Comparison of ENCODE assay signal across 9 cellular contexts in genomic region chr10:22475857-22476600, GRCh38.
A peak's percentile ranks its signal among the peaks of the same experiment; 100 is the strongest.
DNase-seq lines count a peak whose midpoint lies in the region; ATAC-seq, FAIRE-seq and TF ChIP-seq lines count a peak whose summit lies in the region.
"Had no signal": no experiment of that assay in that cellular context is flagged by ENCODE, and none has a peak within 500 bp of the region (broad histone marks: within the 10 kb centered on the region; RNA-seq: fewer than 3 reads in every experiment).

No MANE protein-coding gene starts in this region.

- FAIRE-seq in K562 (lab: Jason Lieb, UNC): no peak
- FAIRE-seq: colon had no signal

- no peaks in the 10 kb centered on the region for H3K9me1 ChIP-seq in K562 (ENCODE audit: control insufficient read depth, insufficient read depth, low read length)

- H3K4me1 Mint-ChIP-seq in stimulated activated effector memory CD8-positive, alpha-beta T cell treated with anti-CD3 and anti-CD28 coated beads, Interleukin-12 subunit alpha, Interleukin-12 subunit beta, amount 100 ng/mL, for 72 hours: peaks cover 14% of the 10 kb centered on the region

- TF ChIP-seq CTCF in K562 (IDR thresholded peaks at IDR 0.05 in 2 of 3, conservative IDR thresholded peaks at IDR 0.05 in 1 of 3; ENCODE audit: insufficient read depth in 2 of 3, low read depth in 1 of 3, low read length in 3 of 3): no peak
- TF ChIP-seq CTCF in lower lobe of right lung (IDR thresholded peaks at IDR 0.05): no peak

- no peak overlapping the region for H3K27ac Mint-ChIP-seq in stimulated activated effector memory CD8-positive, alpha-beta T cell treated with anti-CD3 and anti-CD28 coated beads, Interleukin-12 subunit alpha, Interleukin-12 subunit beta, amount 100 ng/mL, for 72 hours

- H3K79me2 ChIP-seq in K562 (ENCODE audit: control insufficient read depth, insufficient read depth, low read length): no peaks in the 10 kb centered on the region

- no TSS peak for BruUV-seq in K562 (replicated peaks; lab: Mats Ljungman, UMichigan)

- POLR2A ChIA-PET in K562 (lab: Yijun Ruan, JAX): interaction anchor here (0.6 kb wide), 2 partner anchors 18 to 340 kb away, joined by 3 read pairs; no protein-coding TSS in a partner anchor

- H3K4me3 Mint-ChIP-seq in stimulated activated effector memory CD8-positive, alpha-beta T cell treated with anti-CD3 and anti-CD28 coated beads, Interleukin-12 subunit alpha, Interleukin-12 subunit beta, amount 100 ng/mL, for 72 hours: peak overlapping the region; percentile 78

- 96% methylated on average over 25 of the region's 85 CpGs for WGBS in K562 (ENCODE audit: insufficient coverage, low coverage, missing lambda C conversion rate)

- peak overlapping the region; percentile 71 for H3K4me2 ChIP-seq in BLaER1
- H3K4me2 ChIP-seq in K562 (ENCODE audit: insufficient read depth, low read length): no peak overlapping the region

- in situ Hi-C loops in K562 (cut with MboI): no loop called here

- ATAC-seq in K562: no peak
- peak; percentile 41 to 47 for ATAC-seq in lower lobe of right lung
- peak; percentile 63 for ATAC-seq in stimulated activated effector memory CD8-positive, alpha-beta T cell treated with anti-CD3 and anti-CD28 coated beads, Interleukin-12 subunit alpha, Interleukin-12 subunit beta, amount 100 ng/mL, for 72 hours
- no peak for ATAC-seq in GM21367 (IDR thresholded peaks at IDR 0.05; ENCODE audit: unreplicated experiment)

- no peaks in the 10 kb centered on the region for H4K20me1 ChIP-seq in BLaER1
- H4K20me1 ChIP-seq in K562 (replicated peaks; ENCODE audit: control insufficient read depth, insufficient read depth, low read length): no peaks in the 10 kb centered on the region

- H3K4me3 ChIP-seq in BLaER1: peak overlapping the region; percentile 57
- peak overlapping the region; percentile 69 for H3K4me3 ChIP-seq in HUES6 (ENCODE audit: low read depth, low read length)
- no peak overlapping the region for H3K4me3 ChIP-seq in K562
- peak overlapping the region; percentile 49 for H3K4me3 ChIP-seq in lower lobe of right lung

- no peaks in the 10 kb centered on the region for H3K36me3 Mint-ChIP-seq in stimulated activated effector memory CD8-positive, alpha-beta T cell treated with anti-CD3 and anti-CD28 coated beads, Interleukin-12 subunit alpha, Interleukin-12 subunit beta, amount 100 ng/mL, for 72 hours

- DNase-seq in K562 (ENCODE audit: extremely low read depth in 1 of 4, low spot score in 3 of 4): no peak
- DNase-seq in lower lobe of right lung: no peak
- DNase-seq in stimulated activated effector memory CD8-positive, alpha-beta T cell treated with anti-CD3 and anti-CD28 coated beads, Interleukin-12 subunit alpha, Interleukin-12 subunit beta, amount 100 ng/mL, for 72 hours (ENCODE audit: low spot score in 2 of 2): peak; percentile 8 to 73
- no peak for DNase-seq in HT-29 (ENCODE audit: low spot score)
- DNase-seq in NCI-H128 (lab: John Stamatoyannopoulos, UW; ENCODE audit: unreplicated experiment): no peak

- no peak for TF ChIP-seq POLR2A in K562 (conservative IDR thresholded peaks at IDR 0.05)

- CTCF ChIA-PET in K562 (lab: Yijun Ruan, JAX; ENCODE audit: low intra/inter-chr PET ratio): no interaction called here

- H3K9ac ChIP-seq in BLaER1: no peak overlapping the region
- H3K9ac ChIP-seq in HUES6 (ENCODE audit: low read length): no peak overlapping the region
- no peak overlapping the region for H3K9ac ChIP-seq in K562 (ENCODE audit: insufficient read depth in 1 of 2, low read depth in 2 of 2, low read length in 2 of 2)

- no peak for TF ChIP-seq RAD21 in K562 (CRISPR knock-in tag; conservative IDR thresholded peaks at IDR 0.05 in 1 of 2, IDR thresholded peaks at IDR 0.05 in 1 of 2)

- H3K36me3 ChIP-seq in BLaER1 (no peaks in the 10 kb centered on the region), HUES6 (ENCODE audit: control insufficient read depth, insufficient read depth, low read length) (no peaks in the 10 kb centered on the region), K562 (ENCODE audit: control insufficient read depth, insufficient read depth, low read length) (no peaks in the 10 kb centered on the region), lower lobe of right lung (no peaks in the 10 kb centered on the region)

- H2AFZ ChIP-seq in K562 (ENCODE audit: low read depth, low read length): no peak overlapping the region

- H3K9me3 ChIP-seq in BLaER1 (peaks cover 27% of the 10 kb centered on the region), HUES6 (ENCODE audit: control insufficient read depth, insufficient read depth, low read depth, low read length) (no peaks in the 10 kb centered on the region), K562 (replicated peaks; ENCODE audit: control insufficient read depth, insufficient read depth, low read depth, low read length) (no peaks in the 10 kb centered on the region; the same call in 1 of the 2 replicates), lower lobe of right lung (no peaks in the 10 kb centered on the region)

- peaks cover 5% of the 10 kb centered on the region; the same call in 1 of the 2 replicates for H3K4me1 ChIP-seq in BLaER1
- H3K4me1 ChIP-seq in HUES6 (ENCODE audit: control insufficient read depth, insufficient read depth, low read length): peaks cover 10% of the 10 kb centered on the region; the same call in 1 of the 2 replicates
- peaks cover 0 to 14% of the 10 kb centered on the region in 2 experiments; a peak in 2 of 5 replicates for H3K4me1 ChIP-seq in K562 (replicated peaks in 1 of 2; ENCODE audit: control insufficient read depth in 2 of 2, insufficient read depth in 2 of 2, low read length in 2 of 2)
- H3K4me1 ChIP-seq in lower lobe of right lung: peaks cover 19% of the 10 kb centered on the region

- H3K27ac ChIP-seq in BLaER1: no peak overlapping the region
- no peak overlapping the region for H3K27ac ChIP-seq in HUES6 (ENCODE audit: low read depth, low read length)
- no peak overlapping the region for H3K27ac ChIP-seq in K562 (ENCODE audit: extremely low read depth, low read depth, low read length)
- no peak overlapping the region for H3K27ac ChIP-seq in lower lobe of right lung

- intact Hi-C loops in K562 (cut with micrococcal nuclease) (no loop called here), lower lobe of right lung (cut with DNase I) (no loop called here)

- H3K27me3 ChIP-seq in BLaER1 (peaks cover 51% of the 10 kb centered on the region), HUES6 (ENCODE audit: control insufficient read depth, insufficient read depth, low read length) (peaks cover 97% of the 10 kb centered on the region), K562 (ENCODE audit: control insufficient read depth in 2 of 2, insufficient read depth in 2 of 2, low read length in 2 of 2) (no peaks in the 10 kb centered on the region), lower lobe of right lung (ENCODE audit: low read depth) (peaks cover 67% of the 10 kb centered on the region)

- H3K9me3 Mint-ChIP-seq in stimulated activated effector memory CD8-positive, alpha-beta T cell treated with anti-CD3 and anti-CD28 coated beads, Interleukin-12 subunit alpha, Interleukin-12 subunit beta, amount 100 ng/mL, for 72 hours: no peaks in the 10 kb centered on the region

- no peak for TF ChIP-seq EP300 in K562 (IDR thresholded peaks at IDR 0.05; ENCODE audit: low read length)

TF ChIP-seq in K562, 482 proteins besides CTCF, POLR2A, EP300 and RAD21:
- peak; percentile 97 for TF ChIP-seq ZBTB33 (CRISPR knock-in tag; IDR thresholded peaks at IDR 0.05)
- 0 out of 2 replicates have a peak, but pooled peaks have one; percentile 6 for TF ChIP-seq CBX1 (IDR thresholded peaks at IDR 0.05; ENCODE audit: low read depth)
- 0 out of 2 replicates have a peak, but pooled peaks have one; percentile 46 for TF ChIP-seq POLR2G (IDR thresholded peaks at IDR 0.05; ENCODE audit: low read depth, low read length)
- no peak for TF ChIP-seq HIVEP1 (CRISPR knock-in tag; IDR thresholded peaks at IDR 0.05)
- TF ChIP-seq FOXA1 (IDR thresholded peaks at IDR 0.05; ENCODE audit: borderline replicate concordance): no peak
- TF ChIP-seq FOS (IDR thresholded peaks at IDR 0.05; ENCODE audit: extremely low read depth, insufficient read length): no peak

Comparison
In these comparisons a context has a peak if more than half of its experiments do, and no peak if none do; other contexts are left out.
1. ATAC-seq: peak in lower lobe of right lung (2 of 2) and stimulated activated effector memory CD8-positive, alpha-beta T cell treated with anti-CD3 and anti-CD28 coated beads, Interleukin-12 subunit alpha, Interleukin-12 subunit beta, amount 100 ng/mL, for 72 hours (single experiment); none in K562 (single experiment) and GM21367 (single experiment).
2. DNase-seq: peak in stimulated activated effector memory CD8-positive, alpha-beta T cell treated with anti-CD3 and anti-CD28 coated beads, Interleukin-12 subunit alpha, Interleukin-12 subunit beta, amount 100 ng/mL, for 72 hours (2 of 2); none in K562 (0 of 4), lower lobe of right lung (single experiment), HT-29 (single experiment) and NCI-H128 (single experiment).